Comparison of ENCODE assay signal across 21 cellular contexts in the genomic region with DNA sequence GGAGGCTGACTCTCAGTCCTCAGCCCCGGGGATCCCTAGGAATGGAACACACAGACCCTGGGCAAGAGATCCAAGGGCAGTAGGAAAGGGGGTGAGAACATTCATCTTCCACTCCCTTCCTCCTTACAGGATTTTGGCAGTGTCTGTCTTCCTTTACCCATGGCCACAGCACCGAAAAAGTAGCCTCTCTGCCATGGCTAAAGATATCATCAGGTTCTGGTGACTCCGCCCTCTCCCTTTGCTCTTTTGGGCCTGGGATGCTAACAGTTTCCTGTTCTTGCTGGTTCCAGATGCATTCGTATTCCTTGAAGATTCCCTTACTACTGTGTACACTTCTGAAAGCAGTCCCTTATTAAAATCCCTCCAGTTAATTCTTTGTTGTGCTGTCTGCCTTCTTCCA. TPM values are rescaled to one million over a fixed set of nuclear protein-coding genes. Genes with fewer than 3 reads are reported as not detected.
DNase-seq lines count a peak whose midpoint lies in the region; ATAC-seq and TF ChIP-seq lines count a peak whose summit lies in the region.
"Had no signal": no experiment of that assay in that cellular context is flagged by ENCODE, and none has a peak within 500 bp of the region (broad histone marks: within the 10 kb centered on the region; RNA-seq: fewer than 3 reads in every experiment).

No MANE protein-coding gene starts in this region.

- H3K9me3 Mint-ChIP-seq in endodermal cell, result peaks cover 2% of the 10 kb centered on the region
- no peaks in the 10 kb centered on the region for H3K9me3 Mint-ChIP-seq in nephron
- H3K9me3 Mint-ChIP-seq: activated CD8-positive, alpha-beta T cell treated with anti-CD3 and anti-CD28 coated beads for 36 hours; activated naive CD4-positive, alpha-beta T cell treated with anti-CD3 and anti-CD28 coated beads, Interleukin-2, amount 10 ng/mL, durations not matched to agents 7 days and 5 days; activated T-cell treated with anti-CD3 and anti-CD28 coated beads, Interleukin-2, amount 50 U/mL, for 24 hours; CD4-positive, CD25-positive, alpha-beta regulatory T cell had no signal

- H2BK120ac ChIP-seq in IMR-90 (ENCODE audit: low read depth, low read length), result peak overlapping the region; percentile 94

- no peak for TF ChIP-seq EP300 in tibial nerve (IDR thresholded peaks at IDR 0.05)

- H3K36me3 Mint-ChIP-seq in endodermal cell (ENCODE audit: low read depth) (no peaks in the 10 kb centered on the region), nephron (ENCODE audit: low read depth) (no peaks in the 10 kb centered on the region)
- H3K36me3 Mint-ChIP-seq: activated naive CD4-positive, alpha-beta T cell treated with anti-CD3 and anti-CD28 coated beads, Interleukin-2, amount 10 ng/mL, durations not matched to agents 7 days and 5 days; CD4-positive, CD25-positive, alpha-beta regulatory T cell had no signal

- peak overlapping the region; percentile 98 for H2BK15ac ChIP-seq in IMR-90 (ENCODE audit: low read depth, low read length)

- peak overlapping the region; percentile 96 for H4K91ac ChIP-seq in IMR-90 (ENCODE audit: insufficient read depth, low read depth, low read length)

- H3K9ac ChIP-seq in IMR-90 (ENCODE audit: low read depth, low read length) (peak overlapping the region; percentile 34; the same call in 1 of the 2 replicates), endodermal cell (ENCODE audit: extremely low read depth, low read length, poor library complexity, severe bottlenecking) (no peak overlapping the region)

- no peak for TF ChIP-seq POLR2A in IMR-90 (IDR thresholded peaks at IDR 0.05; ENCODE audit: low read depth, low read length)
- no peak for TF ChIP-seq POLR2A in tibial nerve (IDR thresholded peaks at IDR 0.05)

- DNase-seq in AG04450 (ENCODE audit: low read depth, low spot score), result no peak
- DNase-seq in IMR-90, result no peak
- no peak for DNase-seq in endodermal cell
- DNase-seq in hepatic stellate cell (ENCODE audit: low spot score), result no peak
- DNase-seq in tibial nerve (ENCODE audit: low spot score in 2 of 2), result no peak
- DNase-seq in A172 (ENCODE audit: low spot score), result no peak
- DNase-seq: activated CD8-positive, alpha-beta T cell treated with anti-CD3 and anti-CD28 coated beads for 36 hours; activated naive CD4-positive, alpha-beta T cell treated with anti-CD3 and anti-CD28 coated beads, Interleukin-2, amount 10 ng/mL, durations not matched to agents 7 days and 5 days; activated T-cell treated with anti-CD3 and anti-CD28 coated beads, Interleukin-2, amount 50 U/mL, for 24 hours; aorta; CD4-positive, CD25-positive, alpha-beta regulatory T cell; DMS79; foreskin melanocyte; kidney glomerular epithelial cell; NCI-H1436 treated with DMSO at 0.1 percent for 48 hours; NCI-H2171; stimulated activated CD4-positive, alpha-beta T cell treated with anti-CD3 and anti-CD28 coated beads, Interleukin-12 subunit alpha, Interleukin-12 subunit beta, amount 100 ng/mL, for 4 hours; substantia nigra had no signal

- BruUV-seq in IMR-90 (replicated peaks; lab: Mats Ljungman, UMichigan), result no TSS peak

- H3K4me1 Mint-ChIP-seq in endodermal cell, result peaks cover 17% of the 10 kb centered on the region
- H3K4me1 Mint-ChIP-seq in nephron, result peaks cover 29% of the 10 kb centered on the region
- H3K4me1 Mint-ChIP-seq: activated naive CD4-positive, alpha-beta T cell treated with anti-CD3 and anti-CD28 coated beads, Interleukin-2, amount 10 ng/mL, durations not matched to agents 7 days and 5 days; CD4-positive, CD25-positive, alpha-beta regulatory T cell had no signal

- H3K18ac ChIP-seq in IMR-90 (ENCODE audit: low read depth, low read length), result peak overlapping the region; percentile 95

- H3K36me3 ChIP-seq in IMR-90 (ENCODE audit: control insufficient read depth, insufficient read depth, low read length) (no peaks in the 10 kb centered on the region), endodermal cell (ENCODE audit: control insufficient read depth, insufficient read depth, low read length) (no peaks in the 10 kb centered on the region), tibial nerve (no peaks in the 10 kb centered on the region)
- H3K36me3 ChIP-seq: SJSA1 had no signal

- no peak for TF ChIP-seq CTCF in AG04450 (IDR thresholded peaks at IDR 0.05; ENCODE audit: low read depth, low read length)
- TF ChIP-seq CTCF in IMR-90 (conservative IDR thresholded peaks at IDR 0.05; ENCODE audit: low read depth, low read length), result no peak
- no peak for TF ChIP-seq CTCF in endodermal cell (conservative IDR thresholded peaks at IDR 0.05)
- no peak for TF ChIP-seq CTCF in nephron (IDR thresholded peaks at IDR 0.05; ENCODE audit: unreplicated experiment in 3 of 3)
- no peak for TF ChIP-seq CTCF in tibial nerve (IDR thresholded peaks at IDR 0.05)

- H4K8ac ChIP-seq in IMR-90 (ENCODE audit: low read depth in 2 of 2, low read length in 2 of 2), result peak overlapping the region; percentile 73 to 80

- no peak for TF ChIP-seq RAD21 in IMR-90 (IDR thresholded peaks at IDR 0.05; ENCODE audit: low read length)

- H3K23ac ChIP-seq in IMR-90 (ENCODE audit: low read depth, low read length), result peak overlapping the region; percentile 86

- H4K20me1 ChIP-seq in IMR-90 (ENCODE audit: insufficient read depth, low read length), result no peaks in the 10 kb centered on the region

- peak overlapping the region; percentile 49; the same call in 1 of the 2 replicates for H3K56ac ChIP-seq in IMR-90 (ENCODE audit: extremely low read depth, insufficient read depth, low read length)

- H3K4me3 Mint-ChIP-seq in endodermal cell, result no peak overlapping the region
- no peak overlapping the region for H3K4me3 Mint-ChIP-seq in nephron
- H3K4me3 Mint-ChIP-seq: activated CD8-positive, alpha-beta T cell treated with anti-CD3 and anti-CD28 coated beads for 36 hours; activated naive CD4-positive, alpha-beta T cell treated with anti-CD3 and anti-CD28 coated beads, Interleukin-2, amount 10 ng/mL, durations not matched to agents 7 days and 5 days; activated T-cell treated with anti-CD3 and anti-CD28 coated beads, Interleukin-2, amount 50 U/mL, for 24 hours; CD4-positive, CD25-positive, alpha-beta regulatory T cell had no signal

- dilution Hi-C loops in IMR-90 (cut with HindIII; ENCODE audit: low sequenced_read_pairs, unreplicated experiment), result no loop called here

- peaks cover 9 to 27% of the 10 kb centered on the region in 2 experiments; a peak in 3 of 4 replicates for H3K79me1 ChIP-seq in IMR-90 (ENCODE audit: low read depth in 1 of 2, low read length in 2 of 2)

- peak overlapping the region; percentile 65 for H2AK9ac ChIP-seq in IMR-90 (replicated peaks; ENCODE audit: low read depth, low read length, poor library complexity)

- no peaks in the 10 kb centered on the region for H3K27me3 ChIP-seq in AG04450 (ENCODE audit: control insufficient read depth, insufficient read depth, low read length)
- no peaks in the 10 kb centered on the region for H3K27me3 ChIP-seq in IMR-90 (ENCODE audit: control insufficient read depth, insufficient read depth, low read length)
- H3K27me3 ChIP-seq in endodermal cell (ENCODE audit: control insufficient read depth, insufficient read depth, low read length, poor library complexity, severe bottlenecking), result no peaks in the 10 kb centered on the region
- H3K27me3 ChIP-seq in tibial nerve, result no peaks in the 10 kb centered on the region
- H3K27me3 ChIP-seq: SJSA1 had no signal

- peak overlapping the region; percentile 95 for H2BK20ac ChIP-seq in IMR-90 (ENCODE audit: low read depth, low read length)

- peak overlapping the region; percentile 93 for H4K5ac ChIP-seq in IMR-90 (ENCODE audit: low read depth, low read length)

- CTCF ChIA-PET in AG04450 (lab: Charles Lee), result no interaction called here
- CTCF ChIA-PET in IMR-90 (lab: Yijun Ruan, JAX), result no interaction called here

- H3K9me3 ChIP-seq in AG04450 (ENCODE audit: control insufficient read depth, insufficient read depth, low read length), result no peaks in the 10 kb centered on the region
- no peaks in the 10 kb centered on the region for H3K9me3 ChIP-seq in IMR-90 (ENCODE audit: control insufficient read depth, insufficient read depth, low read length)
- no peaks in the 10 kb centered on the region for H3K9me3 ChIP-seq in endodermal cell (ENCODE audit: control insufficient read depth, low read length)
- no peaks in the 10 kb centered on the region for H3K9me3 ChIP-seq in tibial nerve
- H3K9me3 ChIP-seq: SJSA1 had no signal

- H3K27ac Mint-ChIP-seq in endodermal cell (no peak overlapping the region), nephron (peak overlapping the region; percentile 53 to 68 (median 67))
- H3K27ac Mint-ChIP-seq: activated CD8-positive, alpha-beta T cell treated with anti-CD3 and anti-CD28 coated beads for 36 hours; activated naive CD4-positive, alpha-beta T cell treated with anti-CD3 and anti-CD28 coated beads, Interleukin-2, amount 10 ng/mL, durations not matched to agents 7 days and 5 days; activated T-cell treated with anti-CD3 and anti-CD28 coated beads, Interleukin-2, amount 50 U/mL, for 24 hours; CD4-positive, CD25-positive, alpha-beta regulatory T cell had no signal

- peak overlapping the region; percentile 89 for H3K4ac ChIP-seq in IMR-90 (ENCODE audit: low read depth, low read length)

- H3K27ac ChIP-seq in AG04450 (ENCODE audit: low read depth, low read length) (peak overlapping the region; percentile 32), IMR-90 (ENCODE audit: insufficient read depth, low read length) (peak overlapping the region; percentile 52), endodermal cell (ENCODE audit: low read depth, low read length) (peak overlapping the region; percentile 6), tibial nerve (peak overlapping the region in 2 of 4 donors; percentile 56 to 63)

- peaks cover 14% of the 10 kb centered on the region for H3K4me1 ChIP-seq in IMR-90 (ENCODE audit: control insufficient read depth, insufficient read depth, low read length)
- H3K4me1 ChIP-seq in endodermal cell (ENCODE audit: control insufficient read depth, insufficient read depth, low read length), result no peaks in the 10 kb centered on the region
- peaks cover 0 to 26% (median 11%) of the 10 kb centered on the region in 4 donors for H3K4me1 ChIP-seq in tibial nerve

- POLR2A ChIA-PET in AG04450 (lab: Yijun Ruan, JAX) (no interaction called here), IMR-90 (lab: Charles Lee; ENCODE audit: unreplicated experiment) (no interaction called here)

- no peak overlapping the region for H3K4me2 ChIP-seq in IMR-90 (ENCODE audit: low read depth, low read length)

- H3K4me3 ChIP-seq in AG04450 (ENCODE audit: low read depth, low read length) (no peak overlapping the region), IMR-90 (ENCODE audit: insufficient read depth, low read depth, low read length) (no peak overlapping the region), endodermal cell (ENCODE audit: low read length) (no peak overlapping the region), tibial nerve (no peak overlapping the region)
- H3K4me3 ChIP-seq: SJSA1 had no signal

- H3K14ac ChIP-seq in IMR-90 (replicated peaks; ENCODE audit: low read depth, low read length), result peak overlapping the region; percentile 94

- 79% methylated on average over 2 of the region's 4 CpGs; no CpG with 5 or more reads in 1 of the 2 experiments for WGBS in IMR-90 (ENCODE audit: extremely low coverage in 2 of 2, insufficient read length in 1 of 2), 2 experiments
- 86 to 89% methylated on average over 3 to 4 of the region's 4 CpGs for WGBS in endodermal cell (ENCODE audit: insufficient coverage in 1 of 2, insufficient read length in 1 of 2), 2 experiments
- 50 to 57% methylated on average over 4 of the region's 4 CpGs for WGBS in tibial nerve, 2 donors

- H2BK5ac ChIP-seq in IMR-90 (ENCODE audit: low read depth, low read length, poor library complexity, severe bottlenecking), result peak overlapping the region; percentile 92

- peak overlapping the region; percentile 81 for H2AFZ ChIP-seq in IMR-90 (replicated peaks; ENCODE audit: low read length, poor library complexity)

- H3K9me1 ChIP-seq in IMR-90 (ENCODE audit: insufficient read depth, low read length), result peaks cover 9% of the 10 kb centered on the region

- intact Hi-C loops in IMR-90 (cut with micrococcal nuclease), result no loop called here

- ATAC-seq in IMR-90 (ENCODE audit: low read depth) (0 out of 2 replicates have a peak, but pooled peaks have one; percentile 9), HG02973 (IDR thresholded peaks at IDR 0.05; ENCODE audit: unreplicated experiment) (no peak)
- ATAC-seq: activated CD8-positive, alpha-beta T cell treated with anti-CD3 and anti-CD28 coated beads for 36 hours had no signal

- peak overlapping the region; percentile 73 for H2AK5ac ChIP-seq in IMR-90 (ENCODE audit: low read depth, low read length)

- in situ Hi-C loops in IMR-90 (cut with MboI; ENCODE audit: low sequenced_read_pairs), result no loop called here

- H3K27me3 Mint-ChIP-seq in endodermal cell (ENCODE audit: insufficient read depth) (no peaks in the 10 kb centered on the region), nephron (ENCODE audit: low read depth) (no peaks in the 10 kb centered on the region)
- H3K27me3 Mint-ChIP-seq: activated naive CD4-positive, alpha-beta T cell treated with anti-CD3 and anti-CD28 coated beads, Interleukin-2, amount 10 ng/mL, durations not matched to agents 7 days and 5 days had no signal

RNA-seq across cellular contexts. Expression of gene RAI14, which starts 59.1 kb away (rescaled TPM):
- 162 and 211 TPM in 2 replicates for polyA plus RNA-seq in AG04450 (2011; rRNA removed)
- polyA minus RNA-seq in AG04450 (2011; rRNA and poly(A)+ RNA removed), result 438 and 587 TPM in 2 replicates
- total RNA-seq in IMR-90 (2012; rRNA removed), result 267 and 361 TPM in 2 replicates
- 191 and 221 TPM in 2 replicates for polyA plus RNA-seq in IMR-90 (2012; rRNA removed)
- polyA plus RNA-seq in IMR-90 (2012; cell fraction: cytosol; rRNA removed), result 68.3 and 80.0 TPM in 2 replicates
- 60.2 and 146 TPM in 2 replicates for polyA plus RNA-seq in IMR-90 (2012; cell fraction: nucleus; rRNA removed; ENCODE audit: low replicate concordance)
- 10 to 100 TPM; 66.6 to 87.5 TPM for total RNA-seq in endodermal cell
- polyA plus RNA-seq in endodermal cell (2013, experiment 1 of 2), result 68.8 TPM
- 63.3 TPM for polyA plus RNA-seq in endodermal cell (2013, experiment 2 of 2)
- 10 to 100 TPM; 42.8 to 72.2 (median 68.0) TPM for total RNA-seq in tibial nerve
- total RNA-seq in A172 (2014; rRNA removed; shearing (Covaris generic)), result 66.0 and 74.9 TPM in 2 replicates
- polyA plus RNA-seq: CD4-positive, CD25-positive, alpha-beta regulatory T cell had no signal
